Comparison of ENCODE assay signal across 16 cellular contexts in genomic region chr9:83061036-83061435, GRCh38. TPM values are rescaled to one million over a fixed set of nuclear protein-coding genes. Genes with fewer than 3 reads are reported as not detected.
A peak's percentile ranks its signal among the peaks of the same experiment; 100 is the strongest.
DNase-seq lines count a peak whose midpoint lies in the region; FAIRE-seq and TF ChIP-seq lines count a peak whose summit lies in the region.
"Had no signal": no experiment of that assay in that cellular context is flagged by ENCODE, and none has a peak within 500 bp of the region (broad histone marks: within the 10 kb centered on the region; RNA-seq: fewer than 3 reads in every experiment).

No MANE protein-coding gene starts in this region.

- H3K36me3 ChIP-seq in SJCRH30 = no peaks in the 10 kb centered on the region
- no peaks in the 10 kb centered on the region for H3K36me3 ChIP-seq in hepatocyte (replicated peaks; ENCODE audit: insufficient read depth, low read depth)
- no peaks in the 10 kb centered on the region for H3K36me3 ChIP-seq in stomach
- H3K36me3 ChIP-seq in kidney (ENCODE audit: control insufficient read depth in 1 of 2, insufficient read depth in 2 of 2, low read length in 2 of 2) = no peaks in the 10 kb centered on the region

- intact Hi-C loops in stomach (cut with DNase I; ENCODE audit: low total_unique reads) (no loop called here), kidney (cut with DNase I) (no loop called here)

- H3K9me3 ChIP-seq in SJCRH30 (replicated peaks) = no peaks in the 10 kb centered on the region
- no peaks in the 10 kb centered on the region for H3K9me3 ChIP-seq in hepatocyte (ENCODE audit: low read depth)
- peaks cover 0 to 6% (median 3%) of the 10 kb centered on the region in 4 donors for H3K9me3 ChIP-seq in stomach
- H3K9me3 ChIP-seq in kidney (ENCODE audit: control insufficient read depth in 1 of 2, low read length in 2 of 2) = peaks cover 0 to 2% of the 10 kb centered on the region in 2 donors

- TF ChIP-seq CTCF in hepatocyte (IDR thresholded peaks at IDR 0.05; ENCODE audit: poor library complexity) = no peak
- no peak for TF ChIP-seq CTCF in stomach (IDR thresholded peaks at IDR 0.05)
- TF ChIP-seq CTCF in kidney (IDR thresholded peaks at IDR 0.05; ENCODE audit: borderline replicate concordance, extremely low read depth, insufficient read depth) = no peak

- H3K79me2 ChIP-seq in hepatocyte = peaks cover 31% of the 10 kb centered on the region

- 65% methylated on average over 2 of the region's 2 CpGs for WGBS in hepatocyte (ENCODE audit: low lambda C conversion rate, missing lambda C conversion rate)
- WGBS in stomach, 5 donors = 19 to 49% (median 30%) methylated on average over 2 of the region's 2 CpGs

- no peaks in the 10 kb centered on the region for H3K27me3 ChIP-seq in SJCRH30
- H3K27me3 ChIP-seq in hepatocyte = peaks cover 9% of the 10 kb centered on the region
- peaks cover 3 to 47% (median 16%) of the 10 kb centered on the region in 3 donors for H3K27me3 ChIP-seq in stomach

- H3K4me1 ChIP-seq in SJCRH30 = peaks cover 10% of the 10 kb centered on the region
- peaks cover 10% of the 10 kb centered on the region for H3K4me1 ChIP-seq in hepatocyte (ENCODE audit: insufficient read depth)
- H3K4me1 ChIP-seq in stomach = peaks cover 0 to 26% (median 16%) of the 10 kb centered on the region in 4 donors
- H3K4me1 ChIP-seq in kidney (ENCODE audit: control insufficient read depth in 1 of 2, insufficient read depth in 1 of 2, low read depth in 1 of 2, low read length in 2 of 2) = peaks cover 0 to 2% of the 10 kb centered on the region in 2 donors

- H3K27ac ChIP-seq in SJCRH30 = no peak overlapping the region
- peak overlapping the region; percentile 94 for H3K27ac ChIP-seq in hepatocyte
- peak overlapping the region; percentile 81 to 95 (median 89) for H3K27ac ChIP-seq in stomach
- no peak overlapping the region for H3K27ac ChIP-seq in kidney (ENCODE audit: low read depth in 2 of 2, low read length in 2 of 2)

- H3K4me3 ChIP-seq in SJCRH30 = peak overlapping the region; percentile 69
- no peak overlapping the region for H3K4me3 ChIP-seq in hepatocyte
- peak overlapping the region in 3 of 4 donors; percentile 50 to 55 (median 52) for H3K4me3 ChIP-seq in stomach
- H3K4me3 ChIP-seq in kidney (ENCODE audit: low read length in 2 of 2) = no peak overlapping the region

- no peak for TF ChIP-seq EP300 in stomach (IDR thresholded peaks at IDR 0.05)

- FAIRE-seq in GM12892 (lab: Jason Lieb, UNC) (no peak), kidney (lab: Jason Lieb, UNC) (no peak)
- FAIRE-seq: GM19239, HTR-8/SVneo had no signal

- TF ChIP-seq POLR2A in stomach (IDR thresholded peaks at IDR 0.05) (no peak), GM12892 (IDR thresholded peaks at IDR 0.05; ENCODE audit: low read depth, low read length) (no peak)

- no peak overlapping the region for H2AFZ ChIP-seq in hepatocyte

- no peaks in the 10 kb centered on the region for H4K20me1 ChIP-seq in hepatocyte (ENCODE audit: insufficient read depth, poor library complexity, severe bottlenecking)

- H3K9me2 ChIP-seq in hepatocyte (replicated peaks; ENCODE audit: insufficient read depth) = no peaks in the 10 kb centered on the region

- peak overlapping the region; percentile 94 for H3K4me2 ChIP-seq in hepatocyte

- DNase-seq in DMS53 (lab: John Stamatoyannopoulos, UW) (peak; percentile 71), DMS53 treated with DMSO at 0.1 percent for 48 hours (lab: John Stamatoyannopoulos, UW; ENCODE audit: unreplicated experiment) (no peak), SJCRH30 (peak in 1 of 2 experiments; percentile 34), hepatocyte (ENCODE audit: low spot score) (peak; percentile 8), stomach (no peak), GM12892 (ENCODE audit: insufficient read length) (no peak), kidney (no peak), T-helper 9 cell (no peak)
- DNase-seq: 8988T; activated CD4-positive, alpha-beta T cell treated with anti-CD3 and anti-CD28 coated beads, Interleukin-2, amount 50 U/mL, for 1 hour; naive B cell; NCI-H1436 treated with DMSO at 0.1 percent for 48 hours; NK-92 treated with Interleukin-12 subunit alpha and Interleukin-12 subunit beta, amount 100 ng/mL, for 24 hours; T-cell had no signal

- no peak overlapping the region for H3K9ac ChIP-seq in kidney (ENCODE audit: low read length in 2 of 2)

RNA-seq across cellular contexts. Expression of gene RASEF, which starts 1.9 kb away (rescaled TPM):
- 10.5 and 12.6 TPM in 2 replicates for total RNA-seq in SJCRH30 (2014; rRNA removed; shearing (Covaris generic))
- total RNA-seq in hepatocyte (18.1 and 18.9 TPM in 2 replicates), stomach (10 to 100 TPM; 10.3 to 96.5 (median 64.8) TPM), kidney (11.9 TPM)
- polyA plus RNA-seq in hepatocyte (11.1 and 13.0 TPM in 2 replicates), stomach (10 to 100 TPM in 1 of 3 donors, 1 to 10 TPM in 2; 3.9 to 38.8 (median 7.0) TPM), kidney (ENCODE audit: insufficient read depth, low read depth, low replicate concordance) (2.2 TPM)
- not detected for polyA plus RNA-seq in GM12892 (2012; ENCODE audit: missing spikeins)

Comparison
In these comparisons a context has a peak if more than half of its experiments do, and no peak if none do; other contexts are left out.
1. DNase-seq: peak in DMS53 (single experiment) and hepatocyte (single experiment); none in DMS53 treated with DMSO at 0.1 percent for 48 hours (single experiment), stomach (single experiment), GM12892 (single experiment), kidney (single experiment) and T-helper 9 cell (single experiment).
2. H3K27ac ChIP-seq: peak in hepatocyte (single experiment) and stomach (5 of 5); none in SJCRH30 (single experiment) and kidney (0 of 2).
3. H3K4me3 ChIP-seq: peak in SJCRH30 (single experiment) and stomach (3 of 4); none in hepatocyte (single experiment) and kidney (0 of 2).